ENCODE assay signal across 9 cellular contexts in the genomic region with DNA sequence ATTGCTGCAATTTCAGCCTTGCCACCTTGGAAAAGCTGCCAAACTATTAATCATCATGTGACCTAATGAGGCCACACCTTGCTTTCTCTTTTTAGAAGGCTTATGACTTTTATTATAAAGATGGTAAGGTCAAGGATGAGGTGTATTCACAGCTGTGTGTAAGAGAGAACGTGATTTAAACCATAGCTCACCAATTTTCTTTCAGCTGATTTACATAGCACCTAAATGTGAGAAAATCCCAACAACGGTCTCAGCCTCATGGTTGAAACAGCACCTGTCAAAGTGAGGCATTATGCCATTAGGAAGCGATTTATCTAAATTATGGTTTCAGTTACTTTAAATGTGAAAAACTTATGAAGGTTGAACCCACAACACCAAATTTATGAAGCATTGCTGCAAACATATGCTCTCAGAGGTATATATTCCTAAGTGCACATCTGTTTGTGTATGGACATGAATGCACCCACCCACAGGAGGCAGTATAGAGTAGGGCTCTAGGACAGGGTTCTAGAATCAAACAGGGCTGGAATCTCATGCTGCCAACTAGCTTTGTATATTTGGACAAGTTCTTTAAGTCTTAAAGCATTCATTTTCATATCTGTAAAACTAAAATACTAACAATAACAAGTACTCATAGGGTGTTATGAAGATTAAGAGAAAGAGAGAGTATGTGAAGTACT. TPM values are rescaled to one million over a fixed set of nuclear protein-coding genes. Genes with fewer than 3 reads are reported as not detected.
DNase-seq lines count a peak whose midpoint lies in the region; ATAC-seq and TF ChIP-seq lines count a peak whose summit lies in the region.
"Had no signal": no experiment of that assay in that cellular context is flagged by ENCODE, and none has a peak within 500 bp of the region (broad histone marks: within the 10 kb centered on the region; RNA-seq: fewer than 3 reads in every experiment).

No MANE protein-coding gene starts in this region.

- ATAC-seq in HG03571 (IDR thresholded peaks at IDR 0.05; ENCODE audit: unreplicated experiment) = no peak
- no peak for ATAC-seq in HG02981 (IDR thresholded peaks at IDR 0.05; ENCODE audit: unreplicated experiment)

- H3K4me1 ChIP-seq in A673 (ENCODE audit: insufficient read depth, low read length, poor library complexity, severe bottlenecking) (no peaks in the 10 kb centered on the region), endocrine pancreas (ENCODE audit: control insufficient read depth, insufficient read depth, low read length) (peaks cover 11% of the 10 kb centered on the region)

- H3K4me3 ChIP-seq in A673 (ENCODE audit: low read depth, low read length, poor library complexity, severe bottlenecking) (no peak overlapping the region), endocrine pancreas (ENCODE audit: control insufficient read depth, insufficient read depth, low read length) (peak overlapping the region; percentile 69)

- TF ChIP-seq CTCF in A673 (conservative IDR thresholded peaks at IDR 0.05; ENCODE audit: low read depth, low read length) (peak; percentile 39; the same call in 1 of the 2 replicates), GM12874 (IDR thresholded peaks at IDR 0.05; ENCODE audit: insufficient read depth, low read depth, low read length) (peak; percentile 61)

- CTCF ChIA-PET in A673 (lab: Charles Lee) = no interaction called here

- no peaks in the 10 kb centered on the region for H3K36me3 ChIP-seq in A673 (ENCODE audit: insufficient read depth, low read length, poor library complexity, severe bottlenecking)
- H3K36me3 ChIP-seq in endocrine pancreas (ENCODE audit: control insufficient read depth, insufficient read depth, low read length) = no peaks in the 10 kb centered on the region

- H3K9ac ChIP-seq in endocrine pancreas (ENCODE audit: control insufficient read depth, insufficient read depth, low read length) = no peak overlapping the region

- POLR2A ChIA-PET in A673 (lab: Charles Lee; ENCODE audit: low non-redundant PET) = no interaction called here

- BruUV-seq in A673 (replicated peaks; lab: Mats Ljungman, UMichigan) = no TSS peak

- intact Hi-C loops in A673 (cut with micrococcal nuclease; ENCODE audit: unreplicated experiment) = no loop called here

- no peak overlapping the region for H3K27ac ChIP-seq in A673 (ENCODE audit: low read depth, low read length, poor library complexity, severe bottlenecking)

- no peak for DNase-seq in A673 (ENCODE audit: low spot score)
- peak; percentile 6 for DNase-seq in HT1080 (ENCODE audit: low read depth)
- no peak for DNase-seq in ureter (ENCODE audit: low spot score)
- DNase-seq in activated CD4-positive, CD25-positive, alpha-beta regulatory T cell treated with anti-CD3 and anti-CD28 coated beads, Interleukin-2, amount 50 U/mL, for 72 hours = no peak
- DNase-seq: NCI-H2081 treated with DMSO at 0.1 percent for 48 hours had no signal

- no peaks in the 10 kb centered on the region for H3K9me3 ChIP-seq in A673 (ENCODE audit: low read depth, low read length, poor library complexity, severe bottlenecking)
- H3K9me3 ChIP-seq in endocrine pancreas (ENCODE audit: control insufficient read depth, low read length) = no peaks in the 10 kb centered on the region

- H3K27me3 ChIP-seq in A673 (replicated peaks; ENCODE audit: insufficient read depth, low read depth, low read length, poor library complexity) (no peaks in the 10 kb centered on the region), endocrine pancreas (ENCODE audit: control insufficient read depth, insufficient read depth, low read length) (no peaks in the 10 kb centered on the region)

RNA-seq across cellular contexts. Expression of gene ANXA3, which starts 40.7 kb away (rescaled TPM):
- total RNA-seq in A673 (2021) (0.86 TPM in 1 of 2 replicates, not detected in the other), ureter (39.4 TPM)
- 102 and 112 TPM in 2 replicates for total RNA-seq in HT1080 (2014; rRNA removed; shearing (Covaris generic))
- 62.2 and 71.6 TPM in 2 replicates for polyA plus RNA-seq in HT1080 (2015; cell fraction: cytosol; rRNA removed)
- 87.5 and 105 TPM in 2 replicates for polyA plus RNA-seq in HT1080 (2015; cell fraction: nucleus; rRNA removed)

Comparison
In these comparisons a context has a peak if more than half of its experiments do, and no peak if none do; other contexts are left out.
1. RNA of gene ANXA3, which starts 40.7 kb away (total RNA-seq): 102 to 112 TPM in HT1080 and 39.4 TPM in ureter (single experiment); 0.86 TPM in A673; every median in the first group is over 10 times any median in the second.